ENCODE assay signal across 8 cellular contexts in the genomic region with DNA sequence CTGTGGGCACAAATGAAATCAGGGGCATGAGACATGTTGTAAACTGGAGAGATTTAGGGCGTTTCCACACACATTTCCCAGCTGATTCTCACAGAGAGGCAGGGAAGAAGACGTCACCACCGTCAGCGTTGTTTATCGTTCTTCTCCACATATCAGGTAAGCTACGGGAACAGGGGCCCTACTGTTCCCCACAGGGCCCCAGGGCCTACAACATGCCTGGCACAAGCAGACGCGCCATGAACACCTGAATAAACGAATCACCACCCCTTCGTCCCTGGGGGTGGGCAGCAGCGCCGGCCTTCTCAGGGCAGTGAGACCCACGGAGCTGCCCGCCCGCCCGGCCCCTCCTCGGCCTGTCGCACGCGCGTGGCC. TPM values are rescaled to one million over a fixed set of nuclear protein-coding genes. Genes with fewer than 3 reads are reported as not detected.
DNase-seq lines count a peak whose midpoint lies in the region; ATAC-seq, FAIRE-seq and TF ChIP-seq lines count a peak whose summit lies in the region.

No MANE protein-coding gene starts in this region.

- peaks cover 11% of the 10 kb centered on the region for H3K4me1 Mint-ChIP-seq in activated CD4-positive, alpha-beta T cell treated with anti-CD3 and anti-CD28 coated beads, Interleukin-2, amount 10 ng/mL, durations not matched to agents 24 days and 14 days

- CTCF ChIA-PET in GM12878 (lab: Yijun Ruan, JAX), result no interaction called here

- H3K36me3 ChIP-seq in HUES64 (ENCODE audit: insufficient read depth, low read length) (no peaks in the 10 kb centered on the region), GM12878 (ENCODE audit: control insufficient read depth in 2 of 2, insufficient read depth in 2 of 2, low read length in 1 of 2) (no peaks in the 10 kb centered on the region)

- TF ChIP-seq EP300 in GM12878 (IDR thresholded peaks at IDR 0.05; ENCODE audit: borderline replicate concordance in 1 of 2, control insufficient read depth in 1 of 2, low read depth in 2 of 2, low read length in 2 of 2), result no peak

- DNase-seq in activated CD4-positive, alpha-beta T cell treated with anti-CD3 and anti-CD28 coated beads, Interleukin-2, amount 10 ng/mL, durations not matched to agents 24 days and 14 days, result no peak
- no peak for DNase-seq in activated CD4-positive, alpha-beta T cell treated with anti-CD3 and anti-CD28 coated beads for 4 hours
- DNase-seq in GM12878 (ENCODE audit: low read depth, low spot score) (no peak), kidney tubule cell (ENCODE audit: low spot score) (peak; percentile 38), superior temporal gyrus (ENCODE audit: extremely low spot score) (peak; percentile 44), H54 (ENCODE audit: insufficient read length, low spot score) (no peak)

- H3K9me3 Mint-ChIP-seq in activated CD4-positive, alpha-beta T cell treated with anti-CD3 and anti-CD28 coated beads, Interleukin-2, amount 10 ng/mL, durations not matched to agents 24 days and 14 days, result no peaks in the 10 kb centered on the region

- intact Hi-C loops in activated CD4-positive, alpha-beta T cell treated with anti-CD3 and anti-CD28 coated beads, Interleukin-2, amount 10 ng/mL, durations not matched to agents 24 days and 14 days (cut with micrococcal nuclease), result no loop called here
- intact Hi-C loops in GM12878 (cut with micrococcal nuclease; ENCODE audit: unreplicated experiment), result no loop called here

- no peak for FAIRE-seq in GM12878 (lab: Jason Lieb, UNC)
- no peak for FAIRE-seq in H54 (lab: Jason Lieb, UNC)

- peaks cover 5% of the 10 kb centered on the region for H3K27me3 Mint-ChIP-seq in activated CD4-positive, alpha-beta T cell treated with anti-CD3 and anti-CD28 coated beads, Interleukin-2, amount 10 ng/mL, durations not matched to agents 24 days and 14 days

- H4K20me1 ChIP-seq in GM12878 (ENCODE audit: control insufficient read depth, insufficient read depth), result no peaks in the 10 kb centered on the region

- H3K36me3 Mint-ChIP-seq in activated CD4-positive, alpha-beta T cell treated with anti-CD3 and anti-CD28 coated beads, Interleukin-2, amount 10 ng/mL, durations not matched to agents 24 days and 14 days (ENCODE audit: low read depth), result no peaks in the 10 kb centered on the region

- SMC1A ChIA-PET in GM12878 (lab: Charles Lee; ENCODE audit: uncharacterized antibody, unreplicated experiment), result interaction anchor here (1.1 kb wide), 1 partner anchor 143 kb away, joined by 3 read pairs; a partner anchor contains a TSS

- peak overlapping the region; percentile 93 for H3K4me2 ChIP-seq in GM12878 (ENCODE audit: control insufficient read depth, insufficient read depth)

- H2AFZ ChIP-seq in GM12878 (ENCODE audit: control insufficient read depth, low read depth, low read length), result peak overlapping the region; percentile 78

- H3K4me3 ChIP-seq in HUES64 (ENCODE audit: low read length), result peak overlapping the region; percentile 77
- H3K4me3 ChIP-seq in GM12878, result peak overlapping the region; percentile 87

- H3K27ac Mint-ChIP-seq in activated CD4-positive, alpha-beta T cell treated with anti-CD3 and anti-CD28 coated beads, Interleukin-2, amount 10 ng/mL, durations not matched to agents 24 days and 14 days, result peak overlapping the region; percentile 75

- peak overlapping the region; percentile 86 for H3K4me3 Mint-ChIP-seq in activated CD4-positive, alpha-beta T cell treated with anti-CD3 and anti-CD28 coated beads, Interleukin-2, amount 10 ng/mL, durations not matched to agents 24 days and 14 days

- H3K4me1 ChIP-seq in HUES64 (ENCODE audit: insufficient read depth, low read length), result peaks cover 10% of the 10 kb centered on the region
- H3K4me1 ChIP-seq in GM12878 (ENCODE audit: control insufficient read depth, insufficient read depth, low read length), result 0 out of 2 replicates have a peak, but pooled peaks cover 4% of the 10 kb centered on the region

- H3K9ac ChIP-seq in HUES64 (ENCODE audit: low read depth, low read length) (peak overlapping the region; percentile 66; the same call in 1 of the 2 replicates), GM12878 (ENCODE audit: control insufficient read depth, insufficient read depth, low read length) (peak overlapping the region; percentile 85)

- H3K27me3 ChIP-seq in HUES64 (ENCODE audit: insufficient read depth, low read length), result no peaks in the 10 kb centered on the region
- H3K27me3 ChIP-seq in GM12878 (replicated peaks in 1 of 2; ENCODE audit: control insufficient read depth in 2 of 2, insufficient read depth in 2 of 2, low read length in 1 of 2), result no peaks in the 10 kb centered on the region

- H3K9me3 ChIP-seq in HUES64 (ENCODE audit: insufficient read depth, low read depth, low read length), result no peaks in the 10 kb centered on the region
- H3K9me3 ChIP-seq in GM12878 (replicated peaks; ENCODE audit: control insufficient read depth, insufficient read depth, low read length), result no peaks in the 10 kb centered on the region

- RAD21 ChIA-PET in GM12878 (lab: Charles Lee; ENCODE audit: unreplicated experiment), result interaction anchor here (0.6 to 1.1 kb wide), 4 partner anchors 9 to 743 kb away, joined by 3 to 4 read pairs (median 3); no protein-coding TSS in a partner anchor

- H3K27ac ChIP-seq in HUES64 (ENCODE audit: low read depth, low read length), result no peak overlapping the region
- no peak overlapping the region; the same call in 1 of the 2 replicates for H3K27ac ChIP-seq in GM12878 (ENCODE audit: control insufficient read depth, insufficient read depth)

- in situ Hi-C loops in GM12878 (cut with MboI), result no loop called here

- no peak for TF ChIP-seq POLR2A in GM12878 (IDR thresholded peaks at IDR 0.05; ENCODE audit: low read depth, low read length)
- no peak for TF ChIP-seq POLR2A in H54 (IDR thresholded peaks at IDR 0.05; ENCODE audit: low read depth, low read length)

- H3K79me2 ChIP-seq in GM12878 (ENCODE audit: control insufficient read depth, insufficient read depth, low read length), result peaks cover 7% of the 10 kb centered on the region

- under 1% methylated on average over 21 of the region's 21 CpGs for WGBS in HUES64
- WGBS in GM12878 (ENCODE audit: insufficient coverage, insufficient replicate concordance, low lambda C conversion rate, missing lambda C conversion rate), result 0% methylated on average over 12 of the region's 21 CpGs

- ATAC-seq in GM12878 (peak; percentile 45; the same call in 2 of the 3 replicates), GM19455 (IDR thresholded peaks at IDR 0.05; ENCODE audit: unreplicated experiment) (no peak)

- POLR2A ChIA-PET in GM12878 (lab: Charles Lee), result interaction anchor here (0.6 to 1.4 kb wide), 4 partner anchors 8 to 41 kb away, joined by 3 to 4 read pairs (median 4); no protein-coding TSS in a partner anchor

- TF ChIP-seq RAD21 in GM12878 (IDR thresholded peaks at IDR 0.05; ENCODE audit: insufficient read depth, low read depth, low read length), result no peak

- no peak for TF ChIP-seq CTCF in GM12878 (IDR thresholded peaks at IDR 0.05 in 2 of 3, conservative IDR thresholded peaks at IDR 0.05 in 1 of 3; ENCODE audit: control insufficient read depth in 2 of 3, extremely low read depth in 1 of 3, insufficient read depth in 1 of 3, low read depth in 3 of 3, low read length in 3 of 3)

- no TSS peak for BruUV-seq in GM12878 (replicated peaks; lab: Mats Ljungman, UMichigan)

TF ChIP-seq in GM12878, 131 proteins besides CTCF, POLR2A, EP300 and RAD21 (continues in another document):
- TF ChIP-seq ATF7 (IDR thresholded peaks at IDR 0.05; ENCODE audit: low read depth), result no peak
- TF ChIP-seq ZNF24 (IDR thresholded peaks at IDR 0.05), result no peak
- TF ChIP-seq SMC3 (IDR thresholded peaks at IDR 0.05; ENCODE audit: borderline replicate concordance, low read length), result no peak

RNA-seq across cellular contexts. Expression of a gene that starts 0.3 kb away (rescaled TPM):
- 0.23 TPM in 1 of 2 replicates, not detected in the other for total RNA-seq in activated CD4-positive, alpha-beta T cell treated with anti-CD3 and anti-CD28 coated beads, Interleukin-2, amount 10 ng/mL, durations not matched to agents 24 days and 14 days
- polyA plus RNA-seq in HUES64 (2013, experiment 1 of 2), result 0.65 TPM
- 0.82 TPM for polyA plus RNA-seq in HUES64 (2013, experiment 2 of 2)
- 2.5 and 4.1 TPM in 2 replicates for total RNA-seq in GM12878 (2013; cell fraction: nucleolus; rRNA removed)
- total RNA-seq in GM12878 (2014; rRNA removed), result 0.05 and 0.06 TPM in 2 replicates
- 0.13 and 0.18 TPM in 2 replicates for total RNA-seq in GM12878 (2014; rRNA removed; fragmentation: Illumina TruSeq; extraction: Trizol)
- total RNA-seq in GM12878 (2021), result 0.16 and 0.36 TPM in 2 replicates
- polyA plus RNA-seq in GM12878 (2011; ENCODE audit: low read depth), result not detected
- 0.42 and 0.92 TPM in 2 replicates for polyA plus RNA-seq in GM12878 (2011; rRNA removed)
- polyA plus RNA-seq in GM12878 (2011; cell fraction: cytosol; rRNA removed), result 0.15 and 0.16 TPM in 2 replicates
- polyA plus RNA-seq in GM12878 (2011; cell fraction: nucleus; rRNA removed), result 0.42 and 0.54 TPM in 2 replicates
- 0.12 and 0.13 TPM in 2 replicates for polyA plus RNA-seq in GM12878 (2012)
- polyA plus RNA-seq in GM12878 (2014; fragmentation: Illumina TruSeq; extraction: Trizol), result 0.25 and 0.35 TPM in 2 replicates
- polyA plus RNA-seq in GM12878 (2014; fragmentation: Nextera tagmentation; extraction: Ambion mirVana), result under 1 TPM; 0.05 to 0.08 TPM
- polyA plus RNA-seq in GM12878 (2014; rRNA removed), result 0.10 and 0.33 TPM in 2 replicates
- polyA plus RNA-seq in GM12878 (2016; fragmentation: Nextera tagmentation; extraction: Ambion mirVana), result under 1 TPM; 0.30 to 0.42 TPM
- polyA minus RNA-seq in GM12878 (2011; rRNA and poly(A)+ RNA removed), result 0.21 and 0.44 TPM in 2 replicates
- polyA minus RNA-seq in GM12878 (2011; cell fraction: cytosol; rRNA and poly(A)+ RNA removed), result 0.62 TPM in 1 of 2 replicates, not detected in the other
- 0.86 and 1.1 TPM in 2 replicates for polyA minus RNA-seq in GM12878 (2011; cell fraction: nucleus; rRNA and poly(A)+ RNA removed)

RNA-seq across cellular contexts. Expression of a gene that starts 50.5 kb away (rescaled TPM):
- total RNA-seq in activated CD4-positive, alpha-beta T cell treated with anti-CD3 and anti-CD28 coated beads, Interleukin-2, amount 10 ng/mL, durations not matched to agents 24 days and 14 days, result not detected in 2 replicates
- polyA plus RNA-seq in HUES64 (2013, experiment 1 of 2), result 4.2 TPM
- 5.7 TPM for polyA plus RNA-seq in HUES64 (2013, experiment 2 of 2)
- not detected in 2 replicates for total RNA-seq in GM12878 (2013; cell fraction: nucleolus; rRNA removed)
- total RNA-seq in GM12878 (2014; rRNA removed) (not detected in 2 replicates), GM12878 (2014; rRNA removed; fragmentation: Illumina TruSeq; extraction: Trizol) (not detected in 2 replicates), GM12878 (2021) (not detected in 2 replicates)
- not detected for polyA plus RNA-seq in GM12878 (2011; ENCODE audit: low read depth)
- polyA plus RNA-seq in GM12878 (2011; rRNA removed) (not detected in 2 replicates), GM12878 (2014; fragmentation: Illumina TruSeq; extraction: Trizol) (not detected in 2 replicates), GM12878 (2014; fragmentation: Nextera tagmentation; extraction: Ambion mirVana) (not detected), GM12878 (2014; rRNA removed) (not detected in 2 replicates), GM12878 (2016; fragmentation: Nextera tagmentation; extraction: Ambion mirVana) (not detected)
- polyA plus RNA-seq in GM12878 (2011; cell fraction: cytosol; rRNA removed), result 0.03 TPM in 1 of 2 replicates, not detected in the other
- polyA plus RNA-seq in GM12878 (2011; cell fraction: nucleus; rRNA removed), result not detected in 2 replicates
- polyA plus RNA-seq in GM12878 (2012), result 0.06 TPM in 1 of 2 replicates, not detected in the other
- not detected in 2 replicates for polyA minus RNA-seq in GM12878 (2011; rRNA and poly(A)+ RNA removed)
- polyA minus RNA-seq in GM12878 (2011; cell fraction: cytosol; rRNA and poly(A)+ RNA removed), result not detected in 2 replicates
- polyA minus RNA-seq in GM12878 (2011; cell fraction: nucleus; rRNA and poly(A)+ RNA removed), result not detected in 2 replicates

Comparison
In these comparisons a context has a peak if more than half of its experiments do, and no peak if none do; other contexts are left out.
1. DNase-seq: peak in kidney tubule cell (single experiment) and superior temporal gyrus (single experiment); none in activated CD4-positive, alpha-beta T cell treated with anti-CD3 and anti-CD28 coated beads, Interleukin-2, amount 10 ng/mL, durations not matched to agents 24 days and 14 days (single experiment), activated CD4-positive, alpha-beta T cell treated with anti-CD3 and anti-CD28 coated beads for 4 hours (0 of 2), GM12878 (single experiment) and H54 (single experiment).